1 cellular context compared by ENCODE assay signal in the genomic region with DNA sequence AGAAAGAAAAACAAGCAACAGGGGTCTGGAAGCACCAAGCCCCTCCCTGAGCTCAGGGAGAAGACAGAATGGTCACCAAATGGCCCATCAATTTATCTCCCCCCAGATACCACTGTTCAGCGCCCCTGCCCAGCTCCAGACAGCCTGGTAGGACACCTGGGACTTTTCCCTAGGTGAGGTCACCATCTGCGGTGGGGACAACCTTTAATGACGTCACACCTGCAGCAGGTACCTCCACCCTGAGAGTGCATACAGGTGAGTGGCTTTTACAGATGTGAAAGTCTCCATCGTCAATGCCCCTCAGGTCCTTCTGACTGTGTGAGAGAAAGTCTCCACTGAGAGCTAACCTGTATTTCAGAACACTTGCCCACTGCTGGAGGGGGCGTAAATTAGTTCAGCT.
TF ChIP-seq lines count a peak whose summit lies in the region.

No MANE protein-coding gene starts in this region.

TF ChIP-seq in K562, 482 proteins besides CTCF, POLR2A, EP300 and RAD21:
- no peak for TF ChIP-seq MCM7 (IDR thresholded peaks at IDR 0.05)
- no peak for TF ChIP-seq CXXC5 (CRISPR knock-in tag; IDR thresholded peaks at IDR 0.05)
- no peak for TF ChIP-seq ZNF311 (CRISPR knock-in tag; IDR thresholded peaks at IDR 0.05)
- no peak for TF ChIP-seq ZFP30 (CRISPR knock-in tag; IDR thresholded peaks at IDR 0.05; ENCODE audit: borderline replicate concordance)
- no peak for TF ChIP-seq ZFPM2 (CRISPR knock-in tag; IDR thresholded peaks at IDR 0.05)
- no peak for TF ChIP-seq OTX1 (CRISPR knock-in tag; IDR thresholded peaks at IDR 0.05)
- TF ChIP-seq, protein P1, sequence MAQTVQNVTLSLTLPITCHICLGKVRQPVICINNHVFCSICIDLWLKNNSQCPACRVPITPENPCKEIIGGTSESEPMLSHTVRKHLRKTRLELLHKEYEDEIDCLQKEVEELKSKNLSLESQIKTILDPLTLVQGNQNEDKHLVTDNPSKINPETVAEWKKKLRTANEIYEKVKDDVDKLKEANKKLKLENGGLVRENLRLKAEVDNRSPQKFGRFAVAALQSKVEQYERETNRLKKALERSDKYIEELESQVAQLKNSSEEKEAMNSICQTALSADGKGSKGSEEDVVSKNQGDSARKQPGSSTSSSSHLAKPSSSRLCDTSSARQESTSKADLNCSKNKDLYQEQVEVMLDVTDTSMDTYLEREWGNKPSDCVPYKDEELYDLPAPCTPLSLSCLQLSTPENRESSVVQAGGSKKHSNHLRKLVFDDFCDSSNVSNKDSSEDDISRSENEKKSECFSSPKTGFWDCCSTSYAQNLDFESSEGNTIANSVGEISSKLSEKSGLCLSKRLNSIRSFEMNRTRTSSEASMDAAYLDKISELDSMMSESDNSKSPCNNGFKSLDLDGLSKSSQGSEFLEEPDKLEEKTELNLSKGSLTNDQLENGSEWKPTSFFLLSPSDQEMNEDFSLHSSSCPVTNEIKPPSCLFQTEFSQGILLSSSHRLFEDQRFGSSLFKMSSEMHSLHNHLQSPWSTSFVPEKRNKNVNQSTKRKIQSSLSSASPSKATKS (CRISPR knock-in tag; IDR thresholded peaks at IDR 0.05), result no peak
- no peak for TF ChIP-seq RBM22 (IDR thresholded peaks at IDR 0.05; ENCODE audit: low read depth, low read length, poor library complexity, severe bottlenecking)
- TF ChIP-seq NFATC3 (IDR thresholded peaks at IDR 0.05), result no peak
- TF ChIP-seq, protein P2, sequence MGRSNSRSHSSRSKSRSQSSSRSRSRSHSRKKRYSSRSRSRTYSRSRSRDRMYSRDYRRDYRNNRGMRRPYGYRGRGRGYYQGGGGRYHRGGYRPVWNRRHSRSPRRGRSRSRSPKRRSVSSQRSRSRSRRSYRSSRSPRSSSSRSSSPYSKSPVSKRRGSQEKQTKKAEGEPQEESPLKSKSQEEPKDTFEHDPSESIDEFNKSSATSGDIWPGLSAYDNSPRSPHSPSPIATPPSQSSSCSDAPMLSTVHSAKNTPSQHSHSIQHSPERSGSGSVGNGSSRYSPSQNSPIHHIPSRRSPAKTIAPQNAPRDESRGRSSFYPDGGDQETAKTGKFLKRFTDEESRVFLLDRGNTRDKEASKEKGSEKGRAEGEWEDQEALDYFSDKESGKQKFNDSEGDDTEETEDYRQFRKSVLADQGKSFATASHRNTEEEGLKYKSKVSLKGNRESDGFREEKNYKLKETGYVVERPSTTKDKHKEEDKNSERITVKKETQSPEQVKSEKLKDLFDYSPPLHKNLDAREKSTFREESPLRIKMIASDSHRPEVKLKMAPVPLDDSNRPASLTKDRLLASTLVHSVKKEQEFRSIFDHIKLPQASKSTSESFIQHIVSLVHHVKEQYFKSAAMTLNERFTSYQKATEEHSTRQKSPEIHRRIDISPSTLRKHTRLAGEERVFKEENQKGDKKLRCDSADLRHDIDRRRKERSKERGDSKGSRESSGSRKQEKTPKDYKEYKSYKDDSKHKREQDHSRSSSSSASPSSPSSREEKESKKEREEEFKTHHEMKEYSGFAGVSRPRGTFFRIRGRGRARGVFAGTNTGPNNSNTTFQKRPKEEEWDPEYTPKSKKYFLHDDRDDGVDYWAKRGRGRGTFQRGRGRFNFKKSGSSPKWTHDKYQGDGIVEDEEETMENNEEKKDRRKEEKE (IDR thresholded peaks at IDR 0.05; ENCODE audit: borderline replicate concordance in 1 of 2, control insufficient read depth in 1 of 2, low read depth in 2 of 2, low read length in 1 of 2), result no peak
- TF ChIP-seq ZNF224 (CRISPR knock-in tag; IDR thresholded peaks at IDR 0.05), result no peak
- TF ChIP-seq, protein P3, sequence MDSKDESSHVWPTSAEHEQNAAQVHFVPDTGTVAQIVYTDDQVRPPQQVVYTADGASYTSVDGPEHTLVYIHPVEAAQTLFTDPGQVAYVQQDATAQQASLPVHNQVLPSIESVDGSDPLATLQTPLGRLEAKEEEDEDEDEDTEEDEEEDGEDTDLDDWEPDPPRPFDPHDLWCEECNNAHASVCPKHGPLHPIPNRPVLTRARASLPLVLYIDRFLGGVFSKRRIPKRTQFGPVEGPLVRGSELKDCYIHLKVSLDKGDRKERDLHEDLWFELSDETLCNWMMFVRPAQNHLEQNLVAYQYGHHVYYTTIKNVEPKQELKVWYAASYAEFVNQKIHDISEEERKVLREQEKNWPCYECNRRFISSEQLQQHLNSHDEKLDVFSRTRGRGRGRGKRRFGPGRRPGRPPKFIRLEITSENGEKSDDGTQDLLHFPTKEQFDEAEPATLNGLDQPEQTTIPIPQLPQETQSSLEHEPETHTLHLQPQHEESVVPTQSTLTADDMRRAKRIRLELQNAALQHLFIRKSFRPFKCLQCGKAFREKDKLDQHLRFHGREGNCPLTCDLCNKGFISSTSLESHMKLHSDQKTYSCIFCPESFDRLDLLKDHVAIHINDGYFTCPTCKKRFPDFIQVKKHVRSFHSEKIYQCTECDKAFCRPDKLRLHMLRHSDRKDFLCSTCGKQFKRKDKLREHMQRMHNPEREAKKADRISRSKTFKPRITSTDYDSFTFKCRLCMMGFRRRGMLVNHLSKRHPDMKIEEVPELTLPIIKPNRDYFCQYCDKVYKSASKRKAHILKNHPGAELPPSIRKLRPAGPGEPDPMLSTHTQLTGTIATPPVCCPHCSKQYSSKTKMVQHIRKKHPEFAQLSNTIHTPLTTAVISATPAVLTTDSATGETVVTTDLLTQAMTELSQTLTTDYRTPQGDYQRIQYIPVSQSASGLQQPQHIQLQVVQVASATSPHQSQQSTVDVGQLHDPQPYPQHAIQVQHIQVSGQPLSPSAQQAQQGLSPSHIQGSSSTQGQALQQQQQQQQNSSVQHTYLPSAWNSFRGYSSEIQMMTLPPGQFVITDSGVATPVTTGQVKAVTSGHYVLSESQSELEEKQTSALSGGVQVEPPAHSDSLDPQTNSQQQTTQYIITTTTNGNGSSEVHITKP (IDR thresholded peaks at IDR 0.05; ENCODE audit: partially characterized antibody), result no peak
- TF ChIP-seq SRSF7 (optimal IDR thresholded peaks at IDR 0.05; ENCODE audit: low read depth, low read length), result no peak
